In genomic region chr10:80413152-80413996, GRCh38 we compare ENCODE assay signal across 8 cellular contexts. TPM values are rescaled to one million over a fixed set of nuclear protein-coding genes. Genes with fewer than 3 reads are reported as not detected.
DNase-seq lines count a peak whose midpoint lies in the region; ATAC-seq, FAIRE-seq and TF ChIP-seq lines count a peak whose summit lies in the region.
"Had no signal": no experiment of that assay in that cellular context is flagged by ENCODE, and none has a peak within 500 bp of the region (broad histone marks: within the 10 kb centered on the region; RNA-seq: fewer than 3 reads in every experiment).

No MANE protein-coding gene starts in this region.

- H3K36me3 ChIP-seq in small intestine (ENCODE audit: control insufficient read depth in 2 of 2, insufficient read depth in 2 of 2, low read length in 2 of 2): no peaks in the 10 kb centered on the region

- H3K9me3 ChIP-seq in small intestine (ENCODE audit: control insufficient read depth, low read depth): no peaks in the 10 kb centered on the region

- no peaks in the 10 kb centered on the region for H3K27me3 ChIP-seq in small intestine (ENCODE audit: control insufficient read depth in 2 of 2, insufficient read depth in 2 of 2, low read length in 2 of 2)

- no peak for FAIRE-seq in small intestine (lab: Jason Lieb, UNC)
- FAIRE-seq: endometrium had no signal

- WGBS in small intestine, 3 donors: 65 to 74% (median 69%) methylated on average over 13 of the region's 13 CpGs

- no peak overlapping the region for H3K4me3 ChIP-seq in small intestine (ENCODE audit: low read depth in 1 of 2, low read length in 2 of 2)

- peak; percentile 76 for DNase-seq in HPDE6-E6E7 (ENCODE audit: extremely low spot score)
- DNase-seq in foreskin melanocyte: peak; percentile 34
- no peak for DNase-seq in small intestine
- no peak for DNase-seq in epidermal melanocyte (ENCODE audit: insufficient read length, low spot score)
- no peak for DNase-seq in A172 (ENCODE audit: low spot score)

- H3K4me1 ChIP-seq in small intestine (ENCODE audit: control insufficient read depth in 2 of 2, insufficient read depth in 1 of 2, low read depth in 1 of 2, low read length in 1 of 2): peaks cover 24 to 27% of the 10 kb centered on the region in 2 donors

- no peak for ATAC-seq in GM21515 (IDR thresholded peaks at IDR 0.05; ENCODE audit: unreplicated experiment)

- H3K27ac ChIP-seq in VCaP (peak overlapping the region; percentile 86), small intestine (ENCODE audit: low read depth in 1 of 2, low read length in 1 of 2) (peak overlapping the region; percentile 80)

- TF ChIP-seq CTCF in VCaP (conservative IDR thresholded peaks at IDR 0.05): no peak

RNA-seq across cellular contexts. Expression of gene PRXL2A, which starts 5.0 kb away (rescaled TPM):
- polyA plus RNA-seq in small intestine: 10 to 100 TPM; 40.9 to 58.6 (median 55.2) TPM
- total RNA-seq in A172 (2014; rRNA removed; shearing (Covaris generic)): 28.0 and 31.4 TPM in 2 replicates

RNA-seq across cellular contexts. Expression of gene TSPAN14, which starts 40.7 kb away (rescaled TPM):
- 10 to 100 TPM in 1 of 3 donors, 1 to 10 TPM in 2; 7.4 to 56.5 (median 8.4) TPM for polyA plus RNA-seq in small intestine
- total RNA-seq in A172 (2014; rRNA removed; shearing (Covaris generic)): 35.0 and 38.4 TPM in 2 replicates

RNA-seq across cellular contexts. Expression of gene DYDC2, which starts 56.8 kb away (rescaled TPM):
- polyA plus RNA-seq in small intestine: 1 to 10 TPM in 1 of 3 donors, not detected in 2; 1.4 TPM
- 0.12 and 1.2 TPM in 2 replicates for total RNA-seq in A172 (2014; rRNA removed; shearing (Covaris generic))

RNA-seq across cellular contexts. Expression of gene DYDC1, which starts 56.8 kb away (rescaled TPM):
- not detected for polyA plus RNA-seq in small intestine
- total RNA-seq in A172 (2014; rRNA removed; shearing (Covaris generic)): not detected in 2 replicates

Comparison
In these comparisons a context has a peak if more than half of its experiments do, and no peak if none do; other contexts are left out.
1. DNase-seq: peak in HPDE6-E6E7 (single experiment) and foreskin melanocyte (single experiment); none in small intestine (single experiment), epidermal melanocyte (single experiment) and A172 (single experiment).